In genomic region chr6:34964564-34964963, GRCh38 we compare ENCODE assay signal across 23 cellular contexts.
DNase-seq lines count a peak whose midpoint lies in the region; ATAC-seq and TF ChIP-seq lines count a peak whose summit lies in the region.
"Had no signal": no experiment of that assay in that cellular context is flagged by ENCODE, and none has a peak within 500 bp of the region (broad histone marks: within the 10 kb centered on the region; RNA-seq: fewer than 3 reads in every experiment).

No MANE protein-coding gene starts in this region.

- no peaks in the 10 kb centered on the region for H4K20me1 ChIP-seq in osteoblast (ENCODE audit: insufficient read depth, low read length)

- H3K4me1 Mint-ChIP-seq in naive thymus-derived CD8-positive, alpha-beta T cell, result peaks cover 0 to 18% (median 7%) of the 10 kb centered on the region in 4 donors

- H2BK12ac ChIP-seq in mesenchymal stem cell (ENCODE audit: low read length in 2 of 2), result no peak overlapping the region

- H3K79me1 ChIP-seq in mesenchymal stem cell (replicated peaks; ENCODE audit: low read length, poor library complexity, severe bottlenecking), result peaks cover 18% of the 10 kb centered on the region

- WGBS in mesenchymal stem cell, result no CpG with 5 or more reads among the region's 3 CpGs

- no peak overlapping the region for H2BK5ac ChIP-seq in mesenchymal stem cell (ENCODE audit: low read depth, low read length, poor library complexity, severe bottlenecking)

- H3K9me3 Mint-ChIP-seq in naive thymus-derived CD8-positive, alpha-beta T cell, result no peaks in the 10 kb centered on the region
- H3K9me3 Mint-ChIP-seq: activated naive CD4-positive, alpha-beta T cell treated with anti-CD3 and anti-CD28 coated beads, Interleukin-2, amount 10 ng/mL, durations not matched to agents 7 days and 5 days; activated T-cell treated with anti-CD3 and anti-CD28 coated beads, Interleukin-2, amount 50 U/mL, for 4 hours; CD4-positive, CD25-positive, alpha-beta regulatory T cell; nephron progenitor cell had no signal

- H3K27ac ChIP-seq in mesenchymal stem cell (ENCODE audit: low read length, poor library complexity, severe bottlenecking) (no peak overlapping the region), osteoblast (ENCODE audit: low read depth, low read length) (no peak overlapping the region)
- H3K27ac ChIP-seq: parathyroid adenoma, Peyer's patch, right lobe of liver had no signal

- H3K4me3 ChIP-seq in BJ (ENCODE audit: low read depth, low read length), result no peak overlapping the region
- H3K4me3 ChIP-seq in MG63, result no peak overlapping the region
- no peak overlapping the region for H3K4me3 ChIP-seq in mesenchymal stem cell (ENCODE audit: insufficient read depth in 1 of 2, low read depth in 1 of 2, low read length in 2 of 2)
- H3K4me3 ChIP-seq in osteoblast (ENCODE audit: insufficient read depth, low read length), result no peak overlapping the region
- H3K4me3 ChIP-seq: HAP-1, Peyer's patch, right lobe of liver had no signal

- H2AFZ ChIP-seq in mesenchymal stem cell (ENCODE audit: low read depth, low read length) (no peak overlapping the region), osteoblast (ENCODE audit: low read length) (no peak overlapping the region)
- H2AFZ ChIP-seq: parathyroid adenoma had no signal

- peaks cover 3% of the 10 kb centered on the region for H3K79me2 ChIP-seq in osteoblast (ENCODE audit: insufficient read depth, low read length)

- H3K4me1 ChIP-seq in mesenchymal stem cell (ENCODE audit: control insufficient read depth, insufficient read depth, low read depth, low read length) (no peaks in the 10 kb centered on the region), osteoblast (ENCODE audit: insufficient read depth, low read length) (peaks cover 8% of the 10 kb centered on the region)
- H3K4me1 ChIP-seq: HAP-1, parathyroid adenoma, Peyer's patch, right lobe of liver had no signal

- TF ChIP-seq CTCF in BJ (IDR thresholded peaks at IDR 0.05; ENCODE audit: insufficient read depth, low read depth, low read length), result no peak
- no peak for TF ChIP-seq CTCF in osteoblast (IDR thresholded peaks at IDR 0.05; ENCODE audit: extremely low read depth, low read depth, low read length)

- H3K18ac ChIP-seq in mesenchymal stem cell (ENCODE audit: low read depth in 1 of 2, low read length in 2 of 2), result no peak overlapping the region

- no peak overlapping the region for H3K23ac ChIP-seq in mesenchymal stem cell (ENCODE audit: low read length in 2 of 2)

- H2BK15ac ChIP-seq in mesenchymal stem cell (ENCODE audit: low read depth, poor library complexity, severe bottlenecking), result no peak overlapping the region

- H4K91ac ChIP-seq in mesenchymal stem cell (ENCODE audit: low read length), result no peak overlapping the region

- H3K9me3 ChIP-seq in MG63 (no peaks in the 10 kb centered on the region), mesenchymal stem cell (ENCODE audit: control insufficient read depth, low read length) (no peaks in the 10 kb centered on the region), osteoblast (ENCODE audit: low read depth, low read length) (no peaks in the 10 kb centered on the region)
- H3K9me3 ChIP-seq: HAP-1, Peyer's patch, right lobe of liver had no signal

- H3K4me2 ChIP-seq in mesenchymal stem cell (ENCODE audit: low read length, poor library complexity, severe bottlenecking) (no peak overlapping the region), osteoblast (ENCODE audit: insufficient read depth, low read length) (no peak overlapping the region)

- no peak overlapping the region for H3K4me3 Mint-ChIP-seq in naive thymus-derived CD8-positive, alpha-beta T cell
- H3K4me3 Mint-ChIP-seq: activated CD4-positive, alpha-beta T cell treated with anti-CD3 and anti-CD28 coated beads for 36 hours; activated naive CD4-positive, alpha-beta T cell treated with anti-CD3 and anti-CD28 coated beads, Interleukin-2, amount 10 ng/mL, durations not matched to agents 7 days and 5 days; activated T-cell treated with anti-CD3 and anti-CD28 coated beads, Interleukin-2, amount 50 U/mL, for 4 hours; CD4-positive, CD25-positive, alpha-beta regulatory T cell; nephron progenitor cell had no signal

- peaks cover 0 to 8% (median 5%) of the 10 kb centered on the region in 3 donors for H3K36me3 Mint-ChIP-seq in naive thymus-derived CD8-positive, alpha-beta T cell
- H3K36me3 Mint-ChIP-seq: activated naive CD4-positive, alpha-beta T cell treated with anti-CD3 and anti-CD28 coated beads, Interleukin-2, amount 10 ng/mL, durations not matched to agents 7 days and 5 days had no signal

- peak; percentile 22 for DNase-seq in BJ (ENCODE audit: low read depth)
- peak; percentile 41 for DNase-seq in MG63
- peak; percentile 93 for DNase-seq in fibroblast of peridontal ligament (ENCODE audit: extremely low read depth)
- DNase-seq in mesenchymal stem cell, result no peak
- DNase-seq in DMS79 treated with DMSO at 0.1 percent for 48 hours (lab: John Stamatoyannopoulos, UW), result no peak
- no peak for DNase-seq in naive thymus-derived CD8-positive, alpha-beta T cell
- no peak for DNase-seq in activated T-cell treated with anti-CD3 and anti-CD28 coated beads, Interleukin-2, amount 50 U/mL, for 48 hours
- no peak for DNase-seq in osteoblast (ENCODE audit: insufficient read length, low spot score, missing footprints)
- DNase-seq: activated CD4-positive, alpha-beta T cell treated with anti-CD3 and anti-CD28 coated beads for 36 hours; activated naive CD4-positive, alpha-beta T cell treated with anti-CD3 and anti-CD28 coated beads, Interleukin-2, amount 10 ng/mL, durations not matched to agents 7 days and 5 days; activated T-cell treated with anti-CD3 and anti-CD28 coated beads, Interleukin-2, amount 50 U/mL, for 4 hours; CD4-positive, CD25-positive, alpha-beta regulatory T cell; effector CD8-positive, alpha-beta T cell; GDM1; glutamatergic neuron; midbrain; NCI-H1048; NCI-H524 treated with DMSO at 0.1 percent for 48 hours; nephron progenitor cell; Peyer's patch; right lobe of liver had no signal

- no peak overlapping the region for H2AK5ac ChIP-seq in mesenchymal stem cell (ENCODE audit: low read length, severe bottlenecking)

- no peak overlapping the region for H3K14ac ChIP-seq in mesenchymal stem cell (ENCODE audit: low read length in 2 of 2)

- H2BK120ac ChIP-seq in mesenchymal stem cell (ENCODE audit: low read depth, low read length), result no peak overlapping the region

- POLR2A ChIA-PET in BJ (lab: Charles Lee), result no interaction called here
- POLR2A ChIA-PET in naive thymus-derived CD8-positive, alpha-beta T cell (lab: Charles Lee), result no interaction called here

- no peak overlapping the region for H3K27ac Mint-ChIP-seq in naive thymus-derived CD8-positive, alpha-beta T cell
- H3K27ac Mint-ChIP-seq: activated CD4-positive, alpha-beta T cell treated with anti-CD3 and anti-CD28 coated beads for 36 hours; activated naive CD4-positive, alpha-beta T cell treated with anti-CD3 and anti-CD28 coated beads, Interleukin-2, amount 10 ng/mL, durations not matched to agents 7 days and 5 days; CD4-positive, CD25-positive, alpha-beta regulatory T cell; nephron progenitor cell had no signal

- peak overlapping the region; percentile 59 for H3K9ac ChIP-seq in mesenchymal stem cell (ENCODE audit: low read length)
- H3K9ac ChIP-seq: parathyroid adenoma had no signal

- H3K27me3 ChIP-seq in BJ (ENCODE audit: control insufficient read depth, insufficient read depth, low read length), result no peaks in the 10 kb centered on the region
- no peaks in the 10 kb centered on the region for H3K27me3 ChIP-seq in MG63
- no peaks in the 10 kb centered on the region for H3K27me3 ChIP-seq in mesenchymal stem cell (ENCODE audit: control insufficient read depth in 1 of 2, insufficient read depth in 1 of 2, low read length in 2 of 2)
- H3K27me3 ChIP-seq in osteoblast (ENCODE audit: insufficient read depth, low read length), result no peaks in the 10 kb centered on the region
- H3K27me3 ChIP-seq: Peyer's patch, right lobe of liver had no signal

- no peak for ATAC-seq in naive thymus-derived CD8-positive, alpha-beta T cell
- ATAC-seq: activated CD4-positive, alpha-beta T cell treated with anti-CD3 and anti-CD28 coated beads for 36 hours; activated T-cell treated with anti-CD3 and anti-CD28 coated beads, Interleukin-2, amount 50 U/mL, for 4 hours; right lobe of liver had no signal

- H3K36me3 ChIP-seq in BJ (ENCODE audit: control insufficient read depth, insufficient read depth, low read length), result no peaks in the 10 kb centered on the region
- H3K36me3 ChIP-seq in MG63, result no peaks in the 10 kb centered on the region
- no peaks in the 10 kb centered on the region for H3K36me3 ChIP-seq in mesenchymal stem cell (ENCODE audit: control insufficient read depth in 1 of 2, insufficient read depth in 2 of 2, low read depth in 1 of 2, low read length in 2 of 2)
- H3K36me3 ChIP-seq in osteoblast (ENCODE audit: insufficient read depth, low read length), result no peaks in the 10 kb centered on the region
- H3K36me3 ChIP-seq: HAP-1 had no signal

- H3K4ac ChIP-seq in mesenchymal stem cell (ENCODE audit: low read depth in 1 of 2, low read length in 2 of 2), result no peak overlapping the region

- CTCF ChIA-PET in BJ (lab: Yijun Ruan, JAX), result interaction anchor here (1.0 kb wide), 1 partner anchor 21 kb away, joined by 3 read pairs; no protein-coding TSS in a partner anchor

- H3K27me3 Mint-ChIP-seq in naive thymus-derived CD8-positive, alpha-beta T cell, result no peaks in the 10 kb centered on the region
- H3K27me3 Mint-ChIP-seq: activated CD4-positive, alpha-beta T cell treated with anti-CD3 and anti-CD28 coated beads for 36 hours; activated naive CD4-positive, alpha-beta T cell treated with anti-CD3 and anti-CD28 coated beads, Interleukin-2, amount 10 ng/mL, durations not matched to agents 7 days and 5 days; CD4-positive, CD25-positive, alpha-beta regulatory T cell had no signal

- H4K8ac ChIP-seq in mesenchymal stem cell (ENCODE audit: low read length), result no peak overlapping the region

Comparison
In these comparisons a context has a peak if more than half of its experiments do, and no peak if none do; other contexts are left out.
1. DNase-seq: peak in BJ (single experiment), MG63 (single experiment) and fibroblast of peridontal ligament (single experiment); none in mesenchymal stem cell (single experiment), DMS79 treated with DMSO at 0.1 percent for 48 hours (single experiment), naive thymus-derived CD8-positive, alpha-beta T cell (0 of 10), activated T-cell treated with anti-CD3 and anti-CD28 coated beads, Interleukin-2, amount 50 U/mL, for 48 hours (0 of 2) and osteoblast (single experiment).